ENCODE assay signal across 19 cellular contexts in the genomic region with DNA sequence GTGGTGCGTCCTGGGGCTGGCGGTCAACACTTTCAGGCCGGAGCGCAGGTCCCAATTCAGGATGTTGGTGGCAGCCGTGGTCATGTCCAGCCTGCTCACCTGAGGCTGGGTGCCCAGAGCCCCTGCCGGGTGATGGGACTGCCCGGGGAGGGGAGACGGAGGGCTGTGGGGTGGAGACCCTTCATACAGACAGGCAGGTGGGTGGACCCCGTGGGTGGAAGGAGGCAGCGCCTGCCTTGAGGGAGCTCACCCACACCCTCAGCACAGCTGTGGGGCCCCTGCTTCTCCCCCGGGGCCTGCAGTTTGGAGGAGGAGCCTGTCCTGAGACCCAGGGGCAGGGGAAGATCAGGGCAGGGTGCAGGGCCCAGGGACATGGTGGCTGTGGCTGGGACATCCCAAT. TPM values are rescaled to one million over a fixed set of nuclear protein-coding genes. Genes with fewer than 3 reads are reported as not detected.
DNase-seq lines count a peak whose midpoint lies in the region; ATAC-seq lines count a peak whose summit lies in the region.
"Had no signal": no experiment of that assay in that cellular context is flagged by ENCODE, and none has a peak within 500 bp of the region (broad histone marks: within the 10 kb centered on the region; RNA-seq: fewer than 3 reads in every experiment).

No MANE protein-coding gene starts in this region.

- no peaks in the 10 kb centered on the region for H3K79me2 ChIP-seq in Karpas-422 (ENCODE audit: low read length)

- DNase-seq in Karpas-422 (peak; percentile 56), memory B cell (ENCODE audit: low spot score in 2 of 2) (no peak), SHP77 treated with DMSO at 0.1 percent for 48 hours (lab: John Stamatoyannopoulos, UW) (no peak), mucosa of gallbladder (ENCODE audit: low spot score) (no peak)
- DNase-seq in activated T-helper 2 cell treated with anti-CD3 and anti-CD28 coated beads, Interferon-gamma antibody, Interleukin-2, Interleukin-4, amounts not matched to agents 10 μg/mL and 5 μg/mL and 100 μg/mL, durations not matched to agents 14 hours and 24 hours and 36 hours (ENCODE audit: low spot score) = no peak
- DNase-seq: AML-193; BE2C; Caco-2; CD4-positive, CD25-positive, alpha-beta regulatory T cell; CD8-positive, alpha-beta T cell; DMS153; DND-41; GM23248; H7; HCEC 1CT had no signal

- peak overlapping the region; percentile 62 for H3K4me2 ChIP-seq in BLaER1
- no peak overlapping the region for H3K4me2 ChIP-seq in Karpas-422 (ENCODE audit: low read depth, low read length, poor library complexity, severe bottlenecking)

- no peak overlapping the region for H3K4me3 Mint-ChIP-seq in memory B cell
- no peak overlapping the region for H3K4me3 Mint-ChIP-seq in activated T-helper 2 cell treated with anti-CD3 and anti-CD28 coated beads, Interferon-gamma antibody, Interleukin-2, Interleukin-4, amounts not matched to agents 10 μg/mL and 5 μg/mL and 100 μg/mL, durations not matched to agents 14 hours and 24 hours and 36 hours (ENCODE audit: low read depth)
- H3K4me3 Mint-ChIP-seq: CD4-positive, CD25-positive, alpha-beta regulatory T cell; CD8-positive, alpha-beta T cell had no signal

- H3K9me3 Mint-ChIP-seq in memory B cell = no peaks in the 10 kb centered on the region
- no peaks in the 10 kb centered on the region for H3K9me3 Mint-ChIP-seq in activated T-helper 2 cell treated with anti-CD3 and anti-CD28 coated beads, Interferon-gamma antibody, Interleukin-2, Interleukin-4, amounts not matched to agents 10 μg/mL and 5 μg/mL and 100 μg/mL, durations not matched to agents 14 hours and 24 hours and 36 hours
- H3K9me3 Mint-ChIP-seq: CD4-positive, CD25-positive, alpha-beta regulatory T cell; CD8-positive, alpha-beta T cell had no signal

- H3K27ac ChIP-seq in BLaER1 (0 out of 2 replicates have a peak overlapping the region, but pooled peaks have one; percentile 30), Karpas-422 (ENCODE audit: low read length) (no peak overlapping the region)
- H3K27ac ChIP-seq: 22Rv1, C4-2B, GM23248 had no signal

- no peaks in the 10 kb centered on the region for H3K9me2 ChIP-seq in Karpas-422 (replicated peaks; ENCODE audit: insufficient read depth, low read length)

- H3K36me3 Mint-ChIP-seq in memory B cell = no peaks in the 10 kb centered on the region
- H3K36me3 Mint-ChIP-seq in activated T-helper 2 cell treated with anti-CD3 and anti-CD28 coated beads, Interferon-gamma antibody, Interleukin-2, Interleukin-4, amounts not matched to agents 10 μg/mL and 5 μg/mL and 100 μg/mL, durations not matched to agents 14 hours and 24 hours and 36 hours (ENCODE audit: low read depth) = no peaks in the 10 kb centered on the region
- H3K36me3 Mint-ChIP-seq: CD4-positive, CD25-positive, alpha-beta regulatory T cell; CD8-positive, alpha-beta T cell had no signal

- H3K4me1 ChIP-seq in BLaER1 (peaks cover 46% of the 10 kb centered on the region), Karpas-422 (ENCODE audit: low read length) (peaks cover 3% of the 10 kb centered on the region; the same call in 1 of the 2 replicates)
- H3K4me1 ChIP-seq: BE2C, Caco-2 had no signal

- H2AFZ ChIP-seq in Karpas-422 (ENCODE audit: low read length) = no peak overlapping the region
- H2AFZ ChIP-seq: GM23248 had no signal

- H3K9ac ChIP-seq in BLaER1 (no peak overlapping the region), Karpas-422 (ENCODE audit: low read length) (no peak overlapping the region)
- H3K9ac ChIP-seq: GM23248 had no signal

- peaks cover 9% of the 10 kb centered on the region for H3K4me1 Mint-ChIP-seq in memory B cell
- peaks cover 12% of the 10 kb centered on the region for H3K4me1 Mint-ChIP-seq in activated T-helper 2 cell treated with anti-CD3 and anti-CD28 coated beads, Interferon-gamma antibody, Interleukin-2, Interleukin-4, amounts not matched to agents 10 μg/mL and 5 μg/mL and 100 μg/mL, durations not matched to agents 14 hours and 24 hours and 36 hours (ENCODE audit: low read depth)

- H3K4me3 ChIP-seq in BLaER1 (no peak overlapping the region), Karpas-422 (ENCODE audit: low read length) (no peak overlapping the region)
- H3K4me3 ChIP-seq: GM23248 had no signal

- H3K27me3 Mint-ChIP-seq in memory B cell = peaks cover 10% of the 10 kb centered on the region
- H3K27me3 Mint-ChIP-seq in activated T-helper 2 cell treated with anti-CD3 and anti-CD28 coated beads, Interferon-gamma antibody, Interleukin-2, Interleukin-4, amounts not matched to agents 10 μg/mL and 5 μg/mL and 100 μg/mL, durations not matched to agents 14 hours and 24 hours and 36 hours (ENCODE audit: low read depth) = peaks cover 2% of the 10 kb centered on the region

- intact Hi-C loops in activated T-helper 2 cell treated with anti-CD3 and anti-CD28 coated beads, Interferon-gamma antibody, Interleukin-2, Interleukin-4, amounts not matched to agents 10 μg/mL and 5 μg/mL and 100 μg/mL, durations not matched to agents 14 hours and 24 hours and 36 hours (cut with micrococcal nuclease) = loop anchor here (10.0 kb wide), 1 partner anchor 484 kb away; the partner anchor contains the start of gene NSMF

- no peaks in the 10 kb centered on the region for H3K27me3 ChIP-seq in BLaER1
- no peaks in the 10 kb centered on the region for H3K27me3 ChIP-seq in Karpas-422 (ENCODE audit: low read length)
- H3K27me3 ChIP-seq: BE2C had no signal

- no peak overlapping the region for H3K27ac Mint-ChIP-seq in memory B cell
- H3K27ac Mint-ChIP-seq in activated T-helper 2 cell treated with anti-CD3 and anti-CD28 coated beads, Interferon-gamma antibody, Interleukin-2, Interleukin-4, amounts not matched to agents 10 μg/mL and 5 μg/mL and 100 μg/mL, durations not matched to agents 14 hours and 24 hours and 36 hours = no peak overlapping the region
- H3K27ac Mint-ChIP-seq: CD8-positive, alpha-beta T cell had no signal

- H3K9me3 ChIP-seq in BLaER1 = no peaks in the 10 kb centered on the region
- H3K9me3 ChIP-seq in Karpas-422 (ENCODE audit: low read length) = no peaks in the 10 kb centered on the region
- H3K9me3 ChIP-seq: BE2C, Caco-2 had no signal

- ATAC-seq in memory B cell (ENCODE audit: low read depth) = peak; percentile 20
- ATAC-seq: CD8-positive, alpha-beta T cell had no signal

- H4K20me1 ChIP-seq in BLaER1 = no peaks in the 10 kb centered on the region
- H4K20me1 ChIP-seq in Karpas-422 (ENCODE audit: insufficient read depth, low read depth, low read length) = no peaks in the 10 kb centered on the region

- no peaks in the 10 kb centered on the region for H3K36me3 ChIP-seq in BLaER1
- no peaks in the 10 kb centered on the region for H3K36me3 ChIP-seq in Karpas-422 (ENCODE audit: insufficient read depth, low read length)
- H3K36me3 ChIP-seq: BE2C had no signal

RNA-seq across cellular contexts. Expression of gene PTGDS, which starts 6.9 kb away (rescaled TPM):
- total RNA-seq in Karpas-422 (2014; rRNA removed; shearing (Covaris generic); ENCODE audit: low replicate concordance) = not detected in 2 replicates
- total RNA-seq in activated T-helper 2 cell treated with anti-CD3 and anti-CD28 coated beads, Interferon-gamma antibody, Interleukin-2, Interleukin-4, amounts not matched to agents 10 μg/mL and 5 μg/mL and 100 μg/mL, durations not matched to agents 14 hours and 24 hours and 36 hours = not detected in 2 replicates
- 481 TPM for total RNA-seq in mucosa of gallbladder
- total RNA-seq: Caco-2, GM23248 had no signal

RNA-seq across cellular contexts. Expression of gene LCNL1, which starts 12.4 kb away (rescaled TPM):
- not detected in 2 replicates for total RNA-seq in Karpas-422 (2014; rRNA removed; shearing (Covaris generic); ENCODE audit: low replicate concordance)
- total RNA-seq in activated T-helper 2 cell treated with anti-CD3 and anti-CD28 coated beads, Interferon-gamma antibody, Interleukin-2, Interleukin-4, amounts not matched to agents 10 μg/mL and 5 μg/mL and 100 μg/mL, durations not matched to agents 14 hours and 24 hours and 36 hours = not detected in 2 replicates
- 0.92 TPM for total RNA-seq in mucosa of gallbladder
- total RNA-seq: Caco-2; CD4-positive, CD25-positive, alpha-beta regulatory T cell; GM23248; H1 had no signal

RNA-seq across cellular contexts. Expression of gene LCN12, which starts 18.3 kb away (rescaled TPM):
- not detected in 2 replicates for total RNA-seq in Karpas-422 (2014; rRNA removed; shearing (Covaris generic); ENCODE audit: low replicate concordance)
- total RNA-seq in activated T-helper 2 cell treated with anti-CD3 and anti-CD28 coated beads, Interferon-gamma antibody, Interleukin-2, Interleukin-4, amounts not matched to agents 10 μg/mL and 5 μg/mL and 100 μg/mL, durations not matched to agents 14 hours and 24 hours and 36 hours = 2.0 and 2.1 TPM in 2 replicates
- 10.0 TPM for total RNA-seq in mucosa of gallbladder
- total RNA-seq: GM23248 had no signal

RNA-seq across cellular contexts. Expression of gene PAXX, which starts 21.9 kb away (rescaled TPM):
- total RNA-seq in Karpas-422 (2014; rRNA removed; shearing (Covaris generic); ENCODE audit: low replicate concordance) = 20.1 and 62.6 TPM in 2 replicates
- total RNA-seq in activated T-helper 2 cell treated with anti-CD3 and anti-CD28 coated beads, Interferon-gamma antibody, Interleukin-2, Interleukin-4, amounts not matched to agents 10 μg/mL and 5 μg/mL and 100 μg/mL, durations not matched to agents 14 hours and 24 hours and 36 hours = 60.5 and 72.6 TPM in 2 replicates
- 51.2 TPM for total RNA-seq in mucosa of gallbladder

RNA-seq across cellular contexts. Expression of gene C8G, which starts 25.3 kb away (rescaled TPM):
- total RNA-seq in Karpas-422 (2014; rRNA removed; shearing (Covaris generic); ENCODE audit: low replicate concordance) = not detected in 2 replicates
- total RNA-seq in activated T-helper 2 cell treated with anti-CD3 and anti-CD28 coated beads, Interferon-gamma antibody, Interleukin-2, Interleukin-4, amounts not matched to agents 10 μg/mL and 5 μg/mL and 100 μg/mL, durations not matched to agents 14 hours and 24 hours and 36 hours = 0.76 and 0.89 TPM in 2 replicates
- 110 TPM for total RNA-seq in mucosa of gallbladder
- total RNA-seq: CD8-positive, alpha-beta T cell; GM23248; H7 had no signal

Comparison
In these comparisons a context has a peak if more than half of its experiments do, and no peak if none do; other contexts are left out.
1. RNA of gene PTGDS, which starts 6.9 kb away (total RNA-seq): 481 TPM in mucosa of gallbladder (single experiment); not detected in Karpas-422 and not detected in activated T-helper 2 cell treated with anti-CD3 and anti-CD28 coated beads, Interferon-gamma antibody, Interleukin-2, Interleukin-4, amounts not matched to agents 10 μg/mL and 5 μg/mL and 100 μg/mL, durations not matched to agents 14 hours and 24 hours and 36 hours; every median in the first group is over 100 times any median in the second.